Comparison of ENCODE assay signal across 9 cellular contexts in the genomic region with DNA sequence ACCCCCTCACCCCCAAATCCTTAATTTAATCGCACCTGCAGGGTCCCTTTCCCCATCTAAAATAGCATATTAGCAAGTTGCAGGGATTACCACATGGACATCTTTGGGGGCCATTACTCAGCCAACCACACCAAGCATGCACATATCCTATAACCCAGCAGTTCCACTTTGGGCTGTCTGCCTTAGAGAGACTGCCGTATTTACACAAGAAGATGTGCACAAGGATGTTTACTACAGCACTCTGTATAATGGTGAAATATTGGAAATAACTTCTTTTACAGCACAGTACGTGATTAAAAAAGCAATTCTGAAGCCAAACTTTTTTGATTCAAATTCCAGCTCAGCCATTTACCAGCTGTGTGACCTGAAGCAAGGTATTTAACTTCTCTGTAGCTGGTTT. TPM values are rescaled to one million over a fixed set of nuclear protein-coding genes. Genes with fewer than 3 reads are reported as not detected.
"Had no signal": no experiment of that assay in that cellular context is flagged by ENCODE, and none has a peak within 500 bp of the region (broad histone marks: within the 10 kb centered on the region; RNA-seq: fewer than 3 reads in every experiment).

No MANE protein-coding gene starts in this region.

- DNase-seq: GDM1, GF-D8 had no signal

- FAIRE-seq: G401.6, GM12878, GM12891, GM12892, GM18507, GM19239 had no signal

- ATAC-seq: GM12878 had no signal

- H3K4me3 ChIP-seq: GM12878 had no signal

RNA-seq across cellular contexts. Expression of gene LDLRAD4, which starts 17.2 kb away (rescaled TPM):
- total RNA-seq: G401 had no signal
